Comparison of ENCODE assay signal across 8 cellular contexts in the genomic region with DNA sequence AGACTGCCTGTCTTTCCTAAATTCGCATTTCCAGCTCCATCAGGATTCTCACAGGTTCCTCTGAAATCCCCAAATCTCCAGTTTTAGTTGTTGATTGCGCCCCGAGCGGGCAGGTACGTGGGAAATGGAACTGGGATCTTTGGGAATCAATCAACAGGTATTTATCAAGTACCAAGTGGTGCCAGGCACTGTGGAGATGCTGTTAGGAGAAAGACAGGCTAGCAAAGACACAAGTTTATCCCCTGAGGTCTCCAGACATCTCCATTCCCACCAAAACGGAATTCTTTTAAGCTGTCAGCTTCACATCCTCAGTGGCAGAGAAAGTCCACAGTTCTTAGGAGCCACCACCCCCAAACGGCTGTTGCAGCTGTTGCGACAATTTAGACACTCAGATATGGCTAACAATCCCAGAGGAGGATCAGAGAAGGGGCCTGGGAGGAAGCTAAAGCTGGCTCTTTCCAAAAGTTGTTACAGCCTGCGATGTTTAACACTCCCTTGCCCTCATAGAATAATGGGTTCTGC. TPM values are rescaled to one million over a fixed set of nuclear protein-coding genes. Genes with fewer than 3 reads are reported as not detected.
A peak's percentile ranks its signal among the peaks of the same experiment; 100 is the strongest.
DNase-seq lines count a peak whose midpoint lies in the region; ATAC-seq and TF ChIP-seq lines count a peak whose summit lies in the region.

No MANE protein-coding gene starts in this region.

- no peak for TF ChIP-seq CTCF in heart right ventricle (IDR thresholded peaks at IDR 0.05)
- TF ChIP-seq CTCF in vagina (IDR thresholded peaks at IDR 0.05): no peak
- TF ChIP-seq CTCF in mucosa of descending colon (IDR thresholded peaks at IDR 0.05): no peak

- H3K4me1 ChIP-seq in heart right ventricle (peaks cover 3 to 41% (median 34%) of the 10 kb centered on the region in 9 donors), duodenal mucosa (ENCODE audit: control insufficient read depth in 1 of 2, insufficient read depth in 2 of 2, low read length in 2 of 2) (peaks cover 15 to 20% of the 10 kb centered on the region in 2 donors), vagina (peaks cover 43% of the 10 kb centered on the region), mucosa of descending colon (ENCODE audit: low read depth) (peaks cover 19% of the 10 kb centered on the region)
- peaks cover 7 to 21% of the 10 kb centered on the region in 2 donors for H3K4me1 ChIP-seq in naive thymus-derived CD4-positive, alpha-beta T cell (ENCODE audit: control insufficient read depth in 2 of 2, insufficient read depth in 2 of 2, low read length in 2 of 2)

- POLR2A ChIA-PET in naive thymus-derived CD4-positive, alpha-beta T cell (lab: Charles Lee): interaction anchor here (0.9 to 2.5 kb wide), 4 partner anchors 14 to 135 kb away, joined by 3 to 9 read pairs (median 3); no protein-coding TSS in a partner anchor

- no peak for DNase-seq in heart right ventricle
- DNase-seq in Right ventricle myocardium superior: no peak
- no peak for DNase-seq in naive thymus-derived CD4-positive, alpha-beta T cell
- DNase-seq in vagina (ENCODE audit: extremely low spot score in 2 of 2): no peak
- no peak for DNase-seq in mucosa of descending colon

- peak overlapping the region in 1 of 2 donors; percentile 56 for H3K9ac ChIP-seq in duodenal mucosa (ENCODE audit: low read depth in 1 of 2, low read length in 2 of 2)

- H3K4me1 Mint-ChIP-seq in naive thymus-derived CD4-positive, alpha-beta T cell: peaks cover 16 to 25% (median 23%) of the 10 kb centered on the region in 7 donors

- H3K27me3 Mint-ChIP-seq in naive thymus-derived CD4-positive, alpha-beta T cell: peaks cover 16 to 37% (median 21%) of the 10 kb centered on the region in 5 donors

- peaks cover 0 to 18% (median under 1%) of the 10 kb centered on the region in 9 donors for H3K36me3 ChIP-seq in heart right ventricle
- peaks cover 3 to 6% of the 10 kb centered on the region in 2 donors for H3K36me3 ChIP-seq in duodenal mucosa (ENCODE audit: control insufficient read depth in 1 of 2, insufficient read depth in 2 of 2, low read length in 2 of 2)
- peaks cover 0 to 9% (median 0%) of the 10 kb centered on the region in 3 experiments for H3K36me3 ChIP-seq in naive thymus-derived CD4-positive, alpha-beta T cell (ENCODE audit: control insufficient read depth in 2 of 3, insufficient read depth in 3 of 3, low read length in 3 of 3)
- H3K36me3 ChIP-seq in vagina: peaks cover 0 to 12% of the 10 kb centered on the region in 2 donors
- no peaks in the 10 kb centered on the region for H3K36me3 ChIP-seq in mucosa of descending colon (ENCODE audit: low read depth)

- H3K27ac ChIP-seq in heart right ventricle (peak overlapping the region; percentile 87 to 98 (median 90)), duodenal mucosa (ENCODE audit: low read depth, low read length) (peak overlapping the region; percentile 42), vagina (peak overlapping the region; percentile 93)
- no peak overlapping the region for H3K27ac ChIP-seq in naive thymus-derived CD4-positive, alpha-beta T cell (ENCODE audit: low read depth, low read length)

- no peaks in the 10 kb centered on the region for H3K9me3 Mint-ChIP-seq in naive thymus-derived CD4-positive, alpha-beta T cell

- intact Hi-C loops in heart right ventricle (cut with DNase I): loop anchor here in 9 of 10 donors (2.0 to 10.0 kb wide), 7 partner anchors 50 to 135 kb away; partner anchors contain the start of gene ATF7 (in 6 of the 9)
- intact Hi-C loops in Right ventricle myocardium superior (cut with DNase I): loop anchor here (5.0 kb wide), 2 partner anchors 50 to 135 kb away; partner anchors contain the start of gene ATF7
- intact Hi-C loops in naive thymus-derived CD4-positive, alpha-beta T cell (cut with micrococcal nuclease): loop anchor here (2.0 to 5.0 kb wide), 5 partner anchors 17 to 671 kb away; partner anchors contain the start of genes PFDN5 (in 2 of the 2), EIF4B (in 1 of the 2) and MYG1 (in 1 of the 2)
- intact Hi-C loops in vagina (cut with DNase I): loop anchor here (2.0 to 5.0 kb wide), 2 partner anchors 50 to 135 kb away; partner anchors contain the start of gene ATF7
- intact Hi-C loops in mucosa of descending colon (cut with DNase I, micrococcal nuclease): loop anchor here (10.0 kb wide), 2 partner anchors 123 to 133 kb away; no protein-coding TSS in a partner anchor

- H3K27ac Mint-ChIP-seq in naive thymus-derived CD4-positive, alpha-beta T cell: peak overlapping the region in 2 of 9 donors; percentile 32 to 59

- H3K9me3 ChIP-seq in heart right ventricle (no peaks in the 10 kb centered on the region), duodenal mucosa (ENCODE audit: control insufficient read depth in 1 of 2, low read length in 2 of 2) (no peaks in the 10 kb centered on the region), vagina (no peaks in the 10 kb centered on the region), mucosa of descending colon (no peaks in the 10 kb centered on the region)
- no peaks in the 10 kb centered on the region for H3K9me3 ChIP-seq in naive thymus-derived CD4-positive, alpha-beta T cell (ENCODE audit: control insufficient read depth in 2 of 3, low read length in 3 of 3)

- H3K27me3 ChIP-seq in heart right ventricle (peaks cover 0 to 12% (median 0%) of the 10 kb centered on the region in 7 donors), duodenal mucosa (ENCODE audit: control insufficient read depth in 1 of 2, insufficient read depth in 2 of 2, low read length in 2 of 2) (peaks cover 3 to 20% of the 10 kb centered on the region in 2 donors), vagina (no peaks in the 10 kb centered on the region)
- no peaks in the 10 kb centered on the region for H3K27me3 ChIP-seq in naive thymus-derived CD4-positive, alpha-beta T cell (ENCODE audit: control insufficient read depth in 2 of 2, insufficient read depth in 2 of 2, low read length in 2 of 2)

- peak overlapping the region; percentile 18 to 98 (median 92) for H3K4me3 Mint-ChIP-seq in naive thymus-derived CD4-positive, alpha-beta T cell

- no peak for TF ChIP-seq POLR2A in vagina (IDR thresholded peaks at IDR 0.05)

- WGBS in heart right ventricle, 2 donors: 46 to 53% methylated on average over 9 of the region's 9 CpGs

- H3K4me3 ChIP-seq in heart right ventricle (peak overlapping the region; percentile 8 to 98 (median 72)), duodenal mucosa (ENCODE audit: low read depth in 1 of 2, low read length in 2 of 2) (peak overlapping the region; percentile 90 to 98), vagina (peak overlapping the region; percentile 69 to 85), mucosa of descending colon (no peak overlapping the region)
- no peak overlapping the region for H3K4me3 ChIP-seq in naive thymus-derived CD4-positive, alpha-beta T cell (ENCODE audit: low read length)

- CTCF ChIA-PET in naive thymus-derived CD4-positive, alpha-beta T cell (lab: Charles Lee): interaction anchor here (1.1 to 4.6 kb wide), 6 partner anchors 12 to 514 kb away, joined by 3 to 37 read pairs (median 8); no protein-coding TSS in a partner anchor

- ATAC-seq in heart right ventricle (no peak), Right ventricle myocardium superior (ENCODE audit: poor library complexity) (no peak), mucosa of descending colon (no peak), HG03159 (IDR thresholded peaks at IDR 0.05; ENCODE audit: unreplicated experiment) (no peak), GM21381 (IDR thresholded peaks at IDR 0.05; ENCODE audit: unreplicated experiment) (no peak)
- no peak for ATAC-seq in naive thymus-derived CD4-positive, alpha-beta T cell

- peaks cover 0 to 10% (median under 1%) of the 10 kb centered on the region in 5 donors for H3K36me3 Mint-ChIP-seq in naive thymus-derived CD4-positive, alpha-beta T cell

RNA-seq across cellular contexts. Expression of gene ATP5MC2, which starts 1.8 kb away (rescaled TPM):
- 100 to 1,000 TPM; 499 to 627 (median 546) TPM for total RNA-seq in heart right ventricle
- 100 to 1,000 TPM; 526 to 632 TPM for polyA plus RNA-seq in heart right ventricle
- 569 TPM for total RNA-seq in Right ventricle myocardium superior
- total RNA-seq in naive thymus-derived CD4-positive, alpha-beta T cell: 100 to 1,000 TPM; 237 to 332 (median 275) TPM
- polyA plus RNA-seq in naive thymus-derived CD4-positive, alpha-beta T cell: 100 to 1,000 TPM; 586 to 659 TPM
- total RNA-seq in vagina: 311 TPM
- 100 to 1,000 TPM; 328 to 354 (median 349) TPM for total RNA-seq in mucosa of descending colon

RNA-seq across cellular contexts. Expression of gene CALCOCO1, which starts 49.6 kb away (rescaled TPM):
- total RNA-seq in heart right ventricle (100 to 1,000 TPM; 183 to 264 (median 199) TPM), Right ventricle myocardium superior (179 TPM), vagina (131 TPM), mucosa of descending colon (100 to 1,000 TPM in 2 of 3 donors, 10 to 100 TPM in 1; 62.2 to 235 (median 119) TPM)
- polyA plus RNA-seq in heart right ventricle: 100 to 1,000 TPM; 105 to 128 TPM
- total RNA-seq in naive thymus-derived CD4-positive, alpha-beta T cell: 100 to 1,000 TPM in 3 of 5 experiments, 10 to 100 TPM in 2; 66.1 to 175 (median 137) TPM
- polyA plus RNA-seq in naive thymus-derived CD4-positive, alpha-beta T cell: 10 to 100 TPM; 58.7 to 68.9 TPM

RNA-seq across cellular contexts. Expression of gene ATF7, which starts 51.5 kb away (rescaled TPM):
- 10 to 100 TPM; 28.2 to 47.8 (median 34.4) TPM for total RNA-seq in heart right ventricle
- 10 to 100 TPM; 12.6 to 23.0 TPM for polyA plus RNA-seq in heart right ventricle
- total RNA-seq in Right ventricle myocardium superior: 29.1 TPM
- total RNA-seq in naive thymus-derived CD4-positive, alpha-beta T cell: 10 to 100 TPM; 21.9 to 39.5 (median 30.9) TPM
- 10 to 100 TPM; 14.5 to 14.9 TPM for polyA plus RNA-seq in naive thymus-derived CD4-positive, alpha-beta T cell
- 34.9 TPM for total RNA-seq in vagina
- 10 to 100 TPM; 35.6 to 50.9 (median 42.8) TPM for total RNA-seq in mucosa of descending colon

Comparison
In these comparisons a context has a peak if more than half of its experiments do, and no peak if none do; other contexts are left out.
1. H3K4me3 ChIP-seq: peak in heart right ventricle (10 of 10), duodenal mucosa (2 of 2) and vagina (2 of 2); none in naive thymus-derived CD4-positive, alpha-beta T cell (single experiment) and mucosa of descending colon (single experiment).